In genomic region chr1:206693029-206693428, GRCh38 we compare ENCODE assay signal across 8 cellular contexts. TPM values are rescaled to one million over a fixed set of nuclear protein-coding genes. Genes with fewer than 3 reads are reported as not detected.
DNase-seq lines count a peak whose midpoint lies in the region; ATAC-seq and TF ChIP-seq lines count a peak whose summit lies in the region.

No MANE protein-coding gene starts in this region.

- ATAC-seq in activated T-helper 17 cell treated with anti-CD3 and anti-CD28 coated beads, Interleukin-2, amount 50 U/mL, for 72 hours (replicated peaks), result no peak
- ATAC-seq in Right ventricle myocardium superior (ENCODE audit: poor library complexity), result peak; percentile 83
- ATAC-seq in HG03139 (IDR thresholded peaks at IDR 0.05; ENCODE audit: unreplicated experiment), result no peak
- no peak for ATAC-seq in GM18909 (IDR thresholded peaks at IDR 0.05; ENCODE audit: poor library complexity, unreplicated experiment)

- TF ChIP-seq CTCF in prostate gland (IDR thresholded peaks at IDR 0.05), result no peak

- 21% methylated on average over 10 of the region's 10 CpGs for WGBS in prostate gland

- peak overlapping the region; percentile 82 for H3K27ac Mint-ChIP-seq in activated T-helper 17 cell treated with anti-CD3 and anti-CD28 coated beads, Interleukin-2, amount 50 U/mL, for 72 hours

- H3K27me3 Mint-ChIP-seq in activated T-helper 17 cell treated with anti-CD3 and anti-CD28 coated beads, Interleukin-2, amount 50 U/mL, for 72 hours, result no peaks in the 10 kb centered on the region

- H3K27ac ChIP-seq in prostate gland, result peak overlapping the region; percentile 50 to 61

- H3K36me3 Mint-ChIP-seq in activated T-helper 17 cell treated with anti-CD3 and anti-CD28 coated beads, Interleukin-2, amount 50 U/mL, for 72 hours (ENCODE audit: low read depth), result peaks cover 81% of the 10 kb centered on the region

- intact Hi-C loops in Right ventricle myocardium superior (cut with DNase I) (loop anchor here (5.0 kb wide), 1 partner anchor 36 kb away; no protein-coding TSS in a partner anchor), prostate gland (cut with DNase I) (no loop called here)

- no peak overlapping the region for H3K4me3 Mint-ChIP-seq in activated T-helper 17 cell treated with anti-CD3 and anti-CD28 coated beads, Interleukin-2, amount 50 U/mL, for 72 hours

- no peaks in the 10 kb centered on the region for H3K27me3 ChIP-seq in prostate gland (replicated peaks; ENCODE audit: insufficient read depth)

- no peaks in the 10 kb centered on the region for H3K36me3 ChIP-seq in prostate gland

- no peaks in the 10 kb centered on the region for H3K9me3 Mint-ChIP-seq in activated T-helper 17 cell treated with anti-CD3 and anti-CD28 coated beads, Interleukin-2, amount 50 U/mL, for 72 hours

- no peak overlapping the region for H3K4me3 ChIP-seq in prostate gland

- no peak for TF ChIP-seq POLR2A in prostate gland (IDR thresholded peaks at IDR 0.05)

- peaks cover 69% of the 10 kb centered on the region for H3K4me1 Mint-ChIP-seq in activated T-helper 17 cell treated with anti-CD3 and anti-CD28 coated beads, Interleukin-2, amount 50 U/mL, for 72 hours

- DNase-seq in DMS153 treated with DMSO at 0.1 percent for 48 hours (lab: John Stamatoyannopoulos, UW; ENCODE audit: unreplicated experiment) (peak; percentile 55), Right ventricle myocardium superior (peak; percentile 92), prostate gland (ENCODE audit: low spot score) (peak; percentile 39)
- no peak for DNase-seq in NK-92 treated with Interleukin-12 subunit alpha and Interleukin-12 subunit beta, amount 100 ng/mL, for 24 hours (lab: John Stamatoyannopoulos, UW)
- DNase-seq in central memory CD4-positive, alpha-beta T cell, result no peak

- H3K9me3 ChIP-seq in prostate gland, result no peaks in the 10 kb centered on the region

- H3K4me1 ChIP-seq in prostate gland (replicated peaks), result no peaks in the 10 kb centered on the region

RNA-seq across cellular contexts. Expression of gene MAPKAPK2, which starts 8.3 kb away (rescaled TPM):
- 10 to 100 TPM; 64.6 to 85.3 TPM for total RNA-seq in activated T-helper 17 cell treated with anti-CD3 and anti-CD28 coated beads, Interleukin-2, amount 50 U/mL, for 72 hours
- total RNA-seq in Right ventricle myocardium superior, result 200 TPM
- 10 to 100 TPM; 27.1 to 67.0 TPM for total RNA-seq in prostate gland

RNA-seq across cellular contexts. Expression of gene DYRK3, which starts 57.7 kb away (rescaled TPM):
- 10 to 100 TPM in 1 of 2 donors, 1 to 10 TPM in 1; 9.3 to 12.3 TPM for total RNA-seq in activated T-helper 17 cell treated with anti-CD3 and anti-CD28 coated beads, Interleukin-2, amount 50 U/mL, for 72 hours
- total RNA-seq in Right ventricle myocardium superior, result 23.6 TPM
- total RNA-seq in prostate gland, result 1 to 10 TPM; 2.6 to 9.7 TPM

Comparison
In these comparisons a context has a peak if more than half of its experiments do, and no peak if none do; other contexts are left out.
1. DNase-seq: peak in DMS153 treated with DMSO at 0.1 percent for 48 hours (single experiment), Right ventricle myocardium superior (single experiment) and prostate gland (single experiment); none in NK-92 treated with Interleukin-12 subunit alpha and Interleukin-12 subunit beta, amount 100 ng/mL, for 24 hours (single experiment) and central memory CD4-positive, alpha-beta T cell (single experiment).